ENCODE assay signal across 21 cellular contexts in the genomic region with DNA sequence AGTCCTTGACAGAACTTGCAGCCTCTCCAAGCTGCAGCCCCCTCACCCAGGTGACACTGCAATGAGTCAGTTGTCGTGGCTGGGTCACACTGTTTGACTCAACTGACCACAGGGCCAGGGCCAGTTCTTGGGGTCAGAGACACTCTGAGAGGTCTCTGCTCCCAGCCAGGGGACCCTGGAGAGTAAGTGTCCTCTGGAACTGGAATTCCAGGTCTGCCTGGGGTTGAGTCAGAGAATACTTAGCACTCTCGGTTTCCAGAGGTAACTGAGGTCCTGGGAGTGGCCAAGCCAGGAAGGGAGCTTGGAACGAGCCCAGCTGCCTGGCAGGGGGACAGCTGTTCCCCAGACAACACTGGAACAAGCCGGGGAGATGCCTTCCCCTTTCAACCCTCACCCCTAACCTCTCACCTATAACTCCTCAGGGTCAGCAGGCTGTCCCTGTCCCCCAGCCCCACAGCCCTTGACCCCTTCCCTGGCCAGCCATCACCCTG. TPM values are rescaled to one million over a fixed set of nuclear protein-coding genes. Genes with fewer than 3 reads are reported as not detected.
DNase-seq lines count a peak whose midpoint lies in the region; ATAC-seq, FAIRE-seq and TF ChIP-seq lines count a peak whose summit lies in the region.
"Had no signal": no experiment of that assay in that cellular context is flagged by ENCODE, and none has a peak within 500 bp of the region (broad histone marks: within the 10 kb centered on the region; RNA-seq: fewer than 3 reads in every experiment).

No MANE protein-coding gene starts in this region.

- peaks cover under 1% of the 10 kb centered on the region for H3K27me3 Mint-ChIP-seq in activated CD8-positive, alpha-beta memory T cell treated with anti-CD3 and anti-CD28 coated beads, Interleukin-2, amount 10 ng/mL, durations not matched to agents 7 days and 5 days

- H3K4me3 ChIP-seq in astrocyte of the spinal cord (ENCODE audit: low read depth, low read length) (no peak overlapping the region), psoas muscle (no peak overlapping the region)
- H3K4me3 ChIP-seq: esophagus muscularis mucosa, tibial nerve had no signal

- no peak for ATAC-seq in GM21717 (IDR thresholded peaks at IDR 0.05; ENCODE audit: unreplicated experiment)
- ATAC-seq in psoas muscle, result no peak
- ATAC-seq in activated CD8-positive, alpha-beta memory T cell treated with anti-CD3 and anti-CD28 coated beads, Interleukin-2, amount 10 ng/mL, durations not matched to agents 7 days and 5 days, result no peak
- ATAC-seq: naive thymus-derived CD8-positive, alpha-beta T cell had no signal

- in situ Hi-C loops in ACHN (cut with HindIII; ENCODE audit: low pct_ligation_motif_present, low pct_unique_long_range_greater_than_20kb, low sequenced_read_pairs) (no loop called here), astrocyte of the spinal cord (cut with HindIII; ENCODE audit: low sequenced_read_pairs) (no loop called here)

- no peak overlapping the region for H3K4me3 Mint-ChIP-seq in activated CD8-positive, alpha-beta memory T cell treated with anti-CD3 and anti-CD28 coated beads, Interleukin-2, amount 10 ng/mL, durations not matched to agents 7 days and 5 days
- H3K4me3 Mint-ChIP-seq: activated naive CD8-positive, alpha-beta T cell treated with anti-CD3 and anti-CD28 coated beads for 36 hours; naive thymus-derived CD8-positive, alpha-beta T cell had no signal

- peak; percentile 22 for DNase-seq in ACHN
- peak; percentile 64 for DNase-seq in LHCN-M2 (ENCODE audit: low read depth)
- DNase-seq in astrocyte of the spinal cord (ENCODE audit: low read depth, low spot score), result peak; percentile 17
- peak; percentile 40 to 41 for DNase-seq in lung microvascular endothelial cell (ENCODE audit: low read depth in 2 of 2)
- DNase-seq in psoas muscle, result no peak
- DNase-seq in activated CD8-positive, alpha-beta memory T cell treated with anti-CD3 and anti-CD28 coated beads, Interleukin-2, amount 10 ng/mL, durations not matched to agents 7 days and 5 days, result no peak
- DNase-seq in GM12892 (ENCODE audit: insufficient read length), result no peak
- DNase-seq: activated CD4-positive, alpha-beta T cell treated with anti-CD3 and anti-CD28 coated beads for 48 hours; activated naive CD8-positive, alpha-beta T cell treated with anti-CD3 and anti-CD28 coated beads for 36 hours; activated T-cell treated with anti-CD3 and anti-CD28 coated beads, Interleukin-2, amount 50 U/mL, for 1 hour; Caco-2; naive thymus-derived CD8-positive, alpha-beta T cell; NCI-H187 treated with DMSO at 0.1 percent for 48 hours; NCI-H526 treated with DMSO at 0.1 percent for 48 hours; stimulated activated CD8-positive, alpha-beta memory T cell treated with anti-CD3 and anti-CD28 coated beads, Interleukin-4, amount 100 ng/mL, for 48 hours; T-helper 9 cell had no signal

- no peak for TF ChIP-seq POLR2A in GM12892 (IDR thresholded peaks at IDR 0.05; ENCODE audit: low read depth, low read length)

- 19 to 31% (median 26%) methylated on average over 3 to 4 of the region's 4 CpGs for WGBS in psoas muscle, 3 donors

- no peak overlapping the region for H3K27ac ChIP-seq in psoas muscle
- H3K27ac ChIP-seq: esophagus muscularis mucosa had no signal

- TF ChIP-seq CTCF in astrocyte of the spinal cord (IDR thresholded peaks at IDR 0.05; ENCODE audit: low read depth, low read length) (no peak), psoas muscle (IDR thresholded peaks at IDR 0.05) (no peak)

- H3K4me1 ChIP-seq in psoas muscle, result peaks cover 35% of the 10 kb centered on the region
- H3K4me1 ChIP-seq: Caco-2 had no signal

- H3K4me1 Mint-ChIP-seq in activated CD8-positive, alpha-beta memory T cell treated with anti-CD3 and anti-CD28 coated beads, Interleukin-2, amount 10 ng/mL, durations not matched to agents 7 days and 5 days, result no peaks in the 10 kb centered on the region
- H3K4me1 Mint-ChIP-seq: activated naive CD8-positive, alpha-beta T cell treated with anti-CD3 and anti-CD28 coated beads for 36 hours had no signal

- no peaks in the 10 kb centered on the region for H3K36me3 Mint-ChIP-seq in activated CD8-positive, alpha-beta memory T cell treated with anti-CD3 and anti-CD28 coated beads, Interleukin-2, amount 10 ng/mL, durations not matched to agents 7 days and 5 days
- H3K36me3 Mint-ChIP-seq: activated naive CD8-positive, alpha-beta T cell treated with anti-CD3 and anti-CD28 coated beads for 36 hours had no signal

- H3K36me3 ChIP-seq in psoas muscle (ENCODE audit: insufficient read depth in 1 of 2, low read depth in 1 of 2), result no peaks in the 10 kb centered on the region
- H3K36me3 ChIP-seq: esophagus muscularis mucosa, tibial nerve had no signal

- no peak for FAIRE-seq in GM12892 (lab: Jason Lieb, UNC)
- FAIRE-seq: colon had no signal

- CTCF ChIA-PET in activated CD8-positive, alpha-beta memory T cell treated with anti-CD3 and anti-CD28 coated beads, Interleukin-2, amount 10 ng/mL, durations not matched to agents 7 days and 5 days (lab: Charles Lee), result no interaction called here

- H3K9me3 ChIP-seq in psoas muscle, result no peaks in the 10 kb centered on the region
- H3K9me3 ChIP-seq: Caco-2 had no signal

- no peaks in the 10 kb centered on the region for H3K27me3 ChIP-seq in psoas muscle (ENCODE audit: insufficient read depth in 3 of 3, low read length in 2 of 3)

- intact Hi-C loops in psoas muscle (cut with DNase I), result loop anchor here in 1 of 2 donors (5.0 kb wide), 1 partner anchor 46 kb away; no protein-coding TSS in a partner anchor

- H3K27ac Mint-ChIP-seq in activated CD8-positive, alpha-beta memory T cell treated with anti-CD3 and anti-CD28 coated beads, Interleukin-2, amount 10 ng/mL, durations not matched to agents 7 days and 5 days, result no peak overlapping the region
- H3K27ac Mint-ChIP-seq: activated naive CD8-positive, alpha-beta T cell treated with anti-CD3 and anti-CD28 coated beads for 36 hours; naive thymus-derived CD8-positive, alpha-beta T cell had no signal

- no peaks in the 10 kb centered on the region for H3K9me3 Mint-ChIP-seq in activated CD8-positive, alpha-beta memory T cell treated with anti-CD3 and anti-CD28 coated beads, Interleukin-2, amount 10 ng/mL, durations not matched to agents 7 days and 5 days (ENCODE audit: low read depth)
- H3K9me3 Mint-ChIP-seq: activated naive CD8-positive, alpha-beta T cell treated with anti-CD3 and anti-CD28 coated beads for 36 hours had no signal

RNA-seq across cellular contexts. Expression of gene MYL10, which starts 2.2 kb away (rescaled TPM):
- total RNA-seq in LHCN-M2 (2014; rRNA removed) (0.34 TPM in 1 of 2 replicates, not detected in the other), lung microvascular endothelial cell (not detected in 2 replicates), psoas muscle (not detected)
- 0.32 TPM for polyA plus RNA-seq in LHCN-M2 (2012)
- polyA plus RNA-seq in psoas muscle, result 1 to 10 TPM in 1 of 3 donors, under 1 TPM in 1, not detected in 1; 0.23 to 4.4 TPM
- total RNA-seq in activated CD8-positive, alpha-beta memory T cell treated with anti-CD3 and anti-CD28 coated beads, Interleukin-2, amount 10 ng/mL, durations not matched to agents 7 days and 5 days, result not detected
- polyA plus RNA-seq in GM12892 (2012; ENCODE audit: missing spikeins), result not detected
- total RNA-seq: activated naive CD8-positive, alpha-beta T cell treated with anti-CD3 and anti-CD28 coated beads for 36 hours; Caco-2; esophagus muscularis mucosa; lower leg skin; naive thymus-derived CD8-positive, alpha-beta T cell; tibial nerve had no signal
- polyA plus RNA-seq: naive thymus-derived CD8-positive, alpha-beta T cell had no signal

Comparison
In these comparisons a context has a peak if more than half of its experiments do, and no peak if none do; other contexts are left out.
1. DNase-seq: peak in ACHN (single experiment), LHCN-M2 (single experiment), astrocyte of the spinal cord (single experiment) and lung microvascular endothelial cell (2 of 2); none in psoas muscle (0 of 2), activated CD8-positive, alpha-beta memory T cell treated with anti-CD3 and anti-CD28 coated beads, Interleukin-2, amount 10 ng/mL, durations not matched to agents 7 days and 5 days (single experiment) and GM12892 (single experiment).